ENCODE assay signal across 9 cellular contexts in genomic region chr16:1645914-1646525, GRCh38. TPM values are rescaled to one million over a fixed set of nuclear protein-coding genes. Genes with fewer than 3 reads are reported as not detected.
DNase-seq lines count a peak whose midpoint lies in the region; ATAC-seq and TF ChIP-seq lines count a peak whose summit lies in the region.
"Had no signal": no experiment of that assay in that cellular context is flagged by ENCODE, and none has a peak within 500 bp of the region (broad histone marks: within the 10 kb centered on the region; RNA-seq: fewer than 3 reads in every experiment).

No MANE protein-coding gene starts in this region.

- TF ChIP-seq CTCF in activated CD8-positive, alpha-beta T cell treated with anti-CD3 and anti-CD28 coated beads for 36 hours (IDR thresholded peaks at IDR 0.05): no peak
- TF ChIP-seq CTCF in hepatocyte (IDR thresholded peaks at IDR 0.05; ENCODE audit: poor library complexity) (no peak), mucosa of descending colon (IDR thresholded peaks at IDR 0.05) (no peak)

- 75% methylated on average over 13 of the region's 13 CpGs for WGBS in hepatocyte (ENCODE audit: low lambda C conversion rate, missing lambda C conversion rate)

- DNase-seq in NCI-H146 (lab: John Stamatoyannopoulos, UW): peak; percentile 35
- no peak for DNase-seq in NCI-H146 treated with DMSO at 0.1 percent for 48 hours (lab: John Stamatoyannopoulos, UW; ENCODE audit: unreplicated experiment)
- peak; percentile 56 for DNase-seq in activated CD8-positive, alpha-beta T cell treated with anti-CD3 and anti-CD28 coated beads for 36 hours
- DNase-seq in hepatocyte (ENCODE audit: low spot score): peak; percentile 44
- no peak for DNase-seq in mucosa of descending colon
- no peak for DNase-seq in KG1 (lab: John Stamatoyannopoulos, UW)

- intact Hi-C loops in activated CD8-positive, alpha-beta T cell treated with anti-CD3 and anti-CD28 coated beads for 36 hours (cut with micrococcal nuclease): no loop called here
- intact Hi-C loops in mucosa of descending colon (cut with DNase I, micrococcal nuclease): no loop called here

- H3K9me3 ChIP-seq in hepatocyte (ENCODE audit: low read depth): no peaks in the 10 kb centered on the region
- H3K9me3 ChIP-seq in mucosa of descending colon: no peaks in the 10 kb centered on the region

- POLR2A ChIA-PET in activated CD8-positive, alpha-beta T cell treated with anti-CD3 and anti-CD28 coated beads for 36 hours (lab: Charles Lee): interaction anchor here (1.0 kb wide), 1 partner anchor 12 kb away, joined by 3 read pairs; no protein-coding TSS in a partner anchor

- peak overlapping the region; percentile 55 for H3K27ac Mint-ChIP-seq in activated CD8-positive, alpha-beta T cell treated with anti-CD3 and anti-CD28 coated beads for 36 hours
- H3K27ac Mint-ChIP-seq in stimulated activated naive CD8-positive, alpha-beta T cell treated with anti-CD3 and anti-CD28 coated beads, Interleukin-15, Interleukin-2, amounts not matched to agents 100 ng/mL and 50 ng/mL, for 24 hours: peak overlapping the region; percentile 49

- H3K4me2 ChIP-seq in hepatocyte: no peak overlapping the region
- H3K4me2 ChIP-seq: KMS-11 had no signal

- H3K36me3 ChIP-seq in hepatocyte (replicated peaks; ENCODE audit: insufficient read depth, low read depth) (no peaks in the 10 kb centered on the region), mucosa of descending colon (ENCODE audit: low read depth) (peaks cover 5% of the 10 kb centered on the region)

- H3K79me2 ChIP-seq in hepatocyte: peaks cover 7% of the 10 kb centered on the region

- H3K4me1 ChIP-seq in hepatocyte (ENCODE audit: insufficient read depth): no peaks in the 10 kb centered on the region
- no peaks in the 10 kb centered on the region for H3K4me1 ChIP-seq in mucosa of descending colon (ENCODE audit: low read depth)

- H4K20me1 ChIP-seq in hepatocyte (ENCODE audit: insufficient read depth, poor library complexity, severe bottlenecking): peaks cover 11% of the 10 kb centered on the region

- peaks cover 24% of the 10 kb centered on the region for H3K4me1 Mint-ChIP-seq in activated CD8-positive, alpha-beta T cell treated with anti-CD3 and anti-CD28 coated beads for 36 hours (ENCODE audit: low read depth)
- H3K4me1 Mint-ChIP-seq in stimulated activated naive CD8-positive, alpha-beta T cell treated with anti-CD3 and anti-CD28 coated beads, Interleukin-15, Interleukin-2, amounts not matched to agents 100 ng/mL and 50 ng/mL, for 24 hours (ENCODE audit: low read depth): peaks cover 33% of the 10 kb centered on the region

- no peaks in the 10 kb centered on the region for H3K9me3 Mint-ChIP-seq in activated CD8-positive, alpha-beta T cell treated with anti-CD3 and anti-CD28 coated beads for 36 hours
- H3K9me3 Mint-ChIP-seq in stimulated activated naive CD8-positive, alpha-beta T cell treated with anti-CD3 and anti-CD28 coated beads, Interleukin-15, Interleukin-2, amounts not matched to agents 100 ng/mL and 50 ng/mL, for 24 hours: no peaks in the 10 kb centered on the region

- ATAC-seq in activated CD8-positive, alpha-beta T cell treated with anti-CD3 and anti-CD28 coated beads for 36 hours: peak; percentile 83
- ATAC-seq in mucosa of descending colon: no peak
- ATAC-seq in HG03469 (IDR thresholded peaks at IDR 0.05; ENCODE audit: unreplicated experiment): no peak

- H3K4me3 ChIP-seq in hepatocyte (no peak overlapping the region), mucosa of descending colon (no peak overlapping the region)

- H3K36me3 Mint-ChIP-seq in activated CD8-positive, alpha-beta T cell treated with anti-CD3 and anti-CD28 coated beads for 36 hours (ENCODE audit: low read depth): peaks cover 37% of the 10 kb centered on the region
- peaks cover 55% of the 10 kb centered on the region for H3K36me3 Mint-ChIP-seq in stimulated activated naive CD8-positive, alpha-beta T cell treated with anti-CD3 and anti-CD28 coated beads, Interleukin-15, Interleukin-2, amounts not matched to agents 100 ng/mL and 50 ng/mL, for 24 hours (ENCODE audit: low read depth)

- no peak overlapping the region for H3K4me3 Mint-ChIP-seq in activated CD8-positive, alpha-beta T cell treated with anti-CD3 and anti-CD28 coated beads for 36 hours
- no peak overlapping the region for H3K4me3 Mint-ChIP-seq in stimulated activated naive CD8-positive, alpha-beta T cell treated with anti-CD3 and anti-CD28 coated beads, Interleukin-15, Interleukin-2, amounts not matched to agents 100 ng/mL and 50 ng/mL, for 24 hours

- no peak overlapping the region for H2AFZ ChIP-seq in hepatocyte

- CTCF ChIA-PET in activated CD8-positive, alpha-beta T cell treated with anti-CD3 and anti-CD28 coated beads for 36 hours (lab: Charles Lee): interaction anchor here (1.6 kb wide), 1 partner anchor 217 kb away, joined by 4 read pairs; no protein-coding TSS in a partner anchor

- no peaks in the 10 kb centered on the region for H3K9me2 ChIP-seq in hepatocyte (replicated peaks; ENCODE audit: insufficient read depth)

- no peak overlapping the region for H3K27ac ChIP-seq in hepatocyte
- H3K27ac ChIP-seq: KMS-11 had no signal

- no peaks in the 10 kb centered on the region for H3K27me3 Mint-ChIP-seq in activated CD8-positive, alpha-beta T cell treated with anti-CD3 and anti-CD28 coated beads for 36 hours
- H3K27me3 Mint-ChIP-seq in stimulated activated naive CD8-positive, alpha-beta T cell treated with anti-CD3 and anti-CD28 coated beads, Interleukin-15, Interleukin-2, amounts not matched to agents 100 ng/mL and 50 ng/mL, for 24 hours: no peaks in the 10 kb centered on the region

- no peaks in the 10 kb centered on the region for H3K27me3 ChIP-seq in hepatocyte

RNA-seq across cellular contexts. Expression of gene JPT2, which starts 32.1 kb away (rescaled TPM):
- total RNA-seq in activated CD8-positive, alpha-beta T cell treated with anti-CD3 and anti-CD28 coated beads for 36 hours: 10 to 100 TPM; 61.5 to 62.2 TPM
- total RNA-seq in hepatocyte (52.0 and 56.1 TPM in 2 replicates), mucosa of descending colon (10 to 100 TPM; 44.0 to 58.5 (median 57.3) TPM)
- 7.8 and 9.2 TPM in 2 replicates for polyA plus RNA-seq in hepatocyte

RNA-seq across cellular contexts. Expression of gene CRAMP1, which starts 33.9 kb away (rescaled TPM):
- total RNA-seq in activated CD8-positive, alpha-beta T cell treated with anti-CD3 and anti-CD28 coated beads for 36 hours: 10 to 100 TPM; 15.1 to 15.7 TPM
- total RNA-seq in hepatocyte (7.0 and 8.2 TPM in 2 replicates), mucosa of descending colon (10 to 100 TPM; 15.7 to 27.4 (median 20.6) TPM)
- polyA plus RNA-seq in hepatocyte: 6.7 and 9.9 TPM in 2 replicates

RNA-seq across cellular contexts. Expression of gene IFT140, which starts 34.1 kb away (rescaled TPM):
- total RNA-seq in activated CD8-positive, alpha-beta T cell treated with anti-CD3 and anti-CD28 coated beads for 36 hours: 10 to 100 TPM; 12.0 to 12.1 TPM
- total RNA-seq in hepatocyte (18.8 and 21.5 TPM in 2 replicates), mucosa of descending colon (10 to 100 TPM; 16.6 to 22.7 (median 17.1) TPM)
- polyA plus RNA-seq in hepatocyte: 18.5 and 22.9 TPM in 2 replicates

RNA-seq across cellular contexts. Expression of gene MAPK8IP3, which starts 60.0 kb away (rescaled TPM):
- total RNA-seq in activated CD8-positive, alpha-beta T cell treated with anti-CD3 and anti-CD28 coated beads for 36 hours: 10 to 100 TPM; 58.4 to 65.1 TPM
- 25.4 and 42.3 TPM in 2 replicates for total RNA-seq in hepatocyte
- polyA plus RNA-seq in hepatocyte: 44.9 and 71.9 TPM in 2 replicates
- 10 to 100 TPM; 76.2 to 82.5 (median 79.4) TPM for total RNA-seq in mucosa of descending colon

Comparison
In these comparisons a context has a peak if more than half of its experiments do, and no peak if none do; other contexts are left out.
1. DNase-seq: peak in NCI-H146 (single experiment), activated CD8-positive, alpha-beta T cell treated with anti-CD3 and anti-CD28 coated beads for 36 hours (single experiment) and hepatocyte (single experiment); none in NCI-H146 treated with DMSO at 0.1 percent for 48 hours (single experiment), mucosa of descending colon (0 of 3) and KG1 (single experiment).